1 cellular context compared by ENCODE assay signal in genomic region chr5:133109655-133110483, GRCh38.
TF ChIP-seq lines count a peak whose summit lies in the region.

No MANE protein-coding gene starts in this region.

TF ChIP-seq in GM23338, 12 proteins besides CTCF, POLR2A, EP300 and RAD21 (continued from another document):
- TF ChIP-seq ETS1 (IDR thresholded peaks at IDR 0.05) = no peak
- no peak for TF ChIP-seq NANOG (IDR thresholded peaks at IDR 0.05; ENCODE audit: borderline replicate concordance)
- no peak for TF ChIP-seq ZNF331 (CRISPR knock-in tag; IDR thresholded peaks at IDR 0.05; ENCODE audit: low read depth)
- no peak for TF ChIP-seq REST (IDR thresholded peaks at IDR 0.05; ENCODE audit: unreplicated experiment)
- no peak for TF ChIP-seq JUNB (IDR thresholded peaks at IDR 0.05; ENCODE audit: unreplicated experiment)
- TF ChIP-seq ZNF114 (CRISPR knock-in tag; IDR thresholded peaks at IDR 0.05) = no peak
